9 cellular contexts compared by ENCODE assay signal in the genomic region with DNA sequence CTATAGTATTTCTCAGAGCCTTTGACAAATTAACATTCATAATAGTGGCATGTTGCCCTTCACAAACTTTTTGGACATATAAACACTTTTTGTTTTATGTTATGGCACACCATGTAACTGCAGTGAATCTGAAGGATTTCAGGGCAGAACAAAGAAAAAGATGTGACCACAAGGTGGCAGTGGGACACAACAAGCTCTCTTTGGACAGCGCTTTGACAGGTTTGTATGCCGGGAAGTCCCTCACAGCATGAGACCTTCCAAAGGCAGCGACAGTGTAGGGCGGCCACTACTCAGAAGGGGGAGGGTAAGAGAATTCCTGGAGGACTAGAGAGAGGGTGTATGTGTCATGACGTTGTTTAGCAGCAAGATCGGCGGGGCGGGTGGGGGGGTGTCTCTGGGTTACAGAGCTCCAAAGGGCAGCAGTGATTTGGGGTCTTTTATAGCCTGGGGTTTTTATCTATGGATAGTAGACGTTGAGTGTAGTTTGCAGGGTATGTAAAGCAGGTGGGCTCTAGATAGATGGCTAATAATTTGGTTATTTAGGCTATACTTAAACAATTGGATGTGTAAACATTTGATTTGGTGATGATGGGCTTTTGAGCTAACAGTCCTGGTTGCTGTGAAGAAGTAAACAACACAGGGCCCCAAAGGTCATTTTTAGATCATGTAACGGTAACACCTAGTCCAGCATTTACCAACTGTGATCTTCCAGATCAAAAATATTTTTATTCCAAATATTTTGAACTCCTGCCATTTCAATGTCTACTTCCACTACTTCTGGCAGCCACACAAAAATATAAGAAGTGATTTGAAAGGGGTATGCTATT. TPM values are rescaled to one million over a fixed set of nuclear protein-coding genes. Genes with fewer than 3 reads are reported as not detected.
A peak's percentile ranks its signal among the peaks of the same experiment; 100 is the strongest.
DNase-seq lines count a peak whose midpoint lies in the region; ATAC-seq and TF ChIP-seq lines count a peak whose summit lies in the region.
"Had no signal": no experiment of that assay in that cellular context is flagged by ENCODE, and none has a peak within 500 bp of the region (broad histone marks: within the 10 kb centered on the region; RNA-seq: fewer than 3 reads in every experiment).

No MANE protein-coding gene starts in this region.

- TF ChIP-seq CTCF in GM12865 (IDR thresholded peaks at IDR 0.05; ENCODE audit: insufficient read depth, low read depth, low read length, missing control alignments) (peak; percentile 81), gastrocnemius medialis (IDR thresholded peaks at IDR 0.05 in 4 of 5, conservative IDR thresholded peaks at IDR 0.05 in 1 of 5) (peak in 4 of 5 experiments; percentile 32 to 54 (median 50)), sigmoid colon (IDR thresholded peaks at IDR 0.05) (peak in 2 of 4 experiments; percentile 30 to 31)

- intact Hi-C loops in Right ventricle myocardium superior (cut with DNase I), result no loop called here
- intact Hi-C loops in gastrocnemius medialis (cut with DNase I; ENCODE audit: low total_unique reads), result no loop called here
- intact Hi-C loops in sigmoid colon (cut with DNase I), result no loop called here

- H3K27me3 ChIP-seq in gastrocnemius medialis, result no peaks in the 10 kb centered on the region
- no peaks in the 10 kb centered on the region for H3K27me3 ChIP-seq in sigmoid colon
- H3K27me3 ChIP-seq: ovary had no signal

- no peak for TF ChIP-seq EP300 in sigmoid colon (IDR thresholded peaks at IDR 0.05)

- in situ Hi-C loops in gastrocnemius medialis (cut with MboI; ENCODE audit: low sequenced_read_pairs in 4 of 4), result no loop called here

- H3K4me1 ChIP-seq in gastrocnemius medialis (no peaks in the 10 kb centered on the region), sigmoid colon (no peaks in the 10 kb centered on the region)

- WGBS in sigmoid colon, 2 donors, result 62 to 64% methylated on average over 10 of the region's 10 CpGs

- TF ChIP-seq POLR2A in gastrocnemius medialis (IDR thresholded peaks at IDR 0.05) (no peak), sigmoid colon (IDR thresholded peaks at IDR 0.05) (no peak)

- H3K27ac ChIP-seq in SK-N-MC (no peak overlapping the region), gastrocnemius medialis (no peak overlapping the region), sigmoid colon (no peak overlapping the region)
- H3K27ac ChIP-seq: ovary had no signal

- H3K4me3 ChIP-seq in GM12865 (ENCODE audit: low read depth, low read length) (no peak overlapping the region), SK-N-MC (no peak overlapping the region), gastrocnemius medialis (no peak overlapping the region), sigmoid colon (no peak overlapping the region)
- H3K4me3 ChIP-seq: ovary had no signal

- H3K9me3 ChIP-seq in SK-N-MC (ENCODE audit: low read depth, low read length) (no peaks in the 10 kb centered on the region), gastrocnemius medialis (peaks cover 0 to 3% (median 0%) of the 10 kb centered on the region in 3 donors), sigmoid colon (peaks cover 0 to 13% (median 1%) of the 10 kb centered on the region in 4 donors)

- peak; percentile 94 for DNase-seq in GM12865 (ENCODE audit: low read depth)
- peak; percentile 12 for DNase-seq in NCI-H1092 (lab: John Stamatoyannopoulos, UW)
- peak; percentile 70 for DNase-seq in SK-N-MC (ENCODE audit: low read depth, low spot score)
- peak; percentile 69 for DNase-seq in activated naive CD4-positive, alpha-beta T cell treated with Interleukin-2 at 50 U/mL for 16 hours
- no peak for DNase-seq in Right ventricle myocardium superior
- DNase-seq in gastrocnemius medialis, result peak in 1 of 2 donors; percentile 20
- DNase-seq in sigmoid colon, result no peak

- H3K36me3 ChIP-seq in SK-N-MC (ENCODE audit: insufficient read depth, low read length) (no peaks in the 10 kb centered on the region), gastrocnemius medialis (peaks cover 0 to 25% of the 10 kb centered on the region in 2 donors), sigmoid colon (peaks cover 0 to 29% (median 0%) of the 10 kb centered on the region in 4 donors)
- H3K36me3 ChIP-seq: ovary had no signal

- ATAC-seq in HG02623 (IDR thresholded peaks at IDR 0.05; ENCODE audit: unreplicated experiment) (peak; percentile 77), Right ventricle myocardium superior (ENCODE audit: poor library complexity) (peak; percentile 76), gastrocnemius medialis (peak in 1 of 2 donors; percentile 45)

- no peak overlapping the region for H3K9ac ChIP-seq in SK-N-MC (ENCODE audit: insufficient read length)

RNA-seq across cellular contexts. Expression of gene ETFBKMT, which starts 22.9 kb away (rescaled TPM):
- total RNA-seq in Right ventricle myocardium superior, result 7.0 TPM
- 10 to 100 TPM in 1 of 4 donors, 1 to 10 TPM in 3; 2.6 to 13.5 (median 5.0) TPM for total RNA-seq in gastrocnemius medialis
- total RNA-seq in sigmoid colon, result 1 to 10 TPM; 2.5 to 4.4 (median 3.0) TPM
- polyA plus RNA-seq in sigmoid colon, result 1 to 10 TPM; 1.2 to 2.3 (median 1.4) TPM

RNA-seq across cellular contexts. Expression of gene AMN1, which starts 46.5 kb away (rescaled TPM):
- total RNA-seq in Right ventricle myocardium superior (9.7 TPM), gastrocnemius medialis (10 to 100 TPM; 14.9 to 27.2 (median 18.6) TPM), sigmoid colon (10 to 100 TPM in 3 of 4 donors, 1 to 10 TPM in 1; 5.5 to 13.2 (median 11.0) TPM)
- polyA plus RNA-seq in sigmoid colon, result 10 to 100 TPM in 1 of 3 donors, 1 to 10 TPM in 2; 2.4 to 10.2 (median 5.5) TPM

Comparison
In these comparisons a context has a peak if more than half of its experiments do, and no peak if none do; other contexts are left out.
1. DNase-seq: peak in GM12865 (single experiment), NCI-H1092 (single experiment), SK-N-MC (single experiment) and activated naive CD4-positive, alpha-beta T cell treated with Interleukin-2 at 50 U/mL for 16 hours (single experiment); none in Right ventricle myocardium superior (single experiment) and sigmoid colon (single experiment).